Comparison of ENCODE assay signal across 16 cellular contexts in genomic region chr10:95451150-95451549, GRCh38.
DNase-seq lines count a peak whose midpoint lies in the region; ATAC-seq and TF ChIP-seq lines count a peak whose summit lies in the region.
"Had no signal": no experiment of that assay in that cellular context is flagged by ENCODE, and none has a peak within 500 bp of the region (broad histone marks: within the 10 kb centered on the region; RNA-seq: fewer than 3 reads in every experiment).

No MANE protein-coding gene starts in this region.

- intact Hi-C loops in heart right ventricle (cut with DNase I) = no loop called here

- H3K4me3 Mint-ChIP-seq in neural crest cell (peak overlapping the region; percentile 4), type B pancreatic cell (no peak overlapping the region)
- H3K4me3 Mint-ChIP-seq: immature natural killer cell; stimulated activated naive CD8-positive, alpha-beta T cell treated with anti-CD3 and anti-CD28 coated beads, Interleukin-15, Interleukin-2, amounts not matched to agents 100 ng/mL and 50 ng/mL, for 24 hours had no signal

- H3K36me3 ChIP-seq in heart right ventricle = no peaks in the 10 kb centered on the region
- H3K36me3 ChIP-seq: MG63, SJSA1 had no signal

- no peak for TF ChIP-seq CTCF in heart right ventricle (IDR thresholded peaks at IDR 0.05)
- TF ChIP-seq CTCF in neural crest cell (conservative IDR thresholded peaks at IDR 0.05) = no peak
- TF ChIP-seq CTCF in type B pancreatic cell (conservative IDR thresholded peaks at IDR 0.05) = no peak

- H3K4me1 ChIP-seq in heart right ventricle = peaks cover 18 to 76% (median 50%) of the 10 kb centered on the region in 9 donors
- H3K4me1 ChIP-seq: SJSA1 had no signal

- H3K27me3 Mint-ChIP-seq in neural crest cell (ENCODE audit: low read depth) (no peaks in the 10 kb centered on the region), type B pancreatic cell (no peaks in the 10 kb centered on the region)

- H3K9me3 ChIP-seq in heart right ventricle = no peaks in the 10 kb centered on the region
- H3K9me3 ChIP-seq: MG63, SJSA1 had no signal

- H3K27me3 ChIP-seq in heart right ventricle = no peaks in the 10 kb centered on the region

- 26 to 44% methylated on average over 5 of the region's 5 CpGs for WGBS in heart right ventricle, 2 donors

- H3K9me3 Mint-ChIP-seq in neural crest cell (no peaks in the 10 kb centered on the region), type B pancreatic cell (no peaks in the 10 kb centered on the region)
- H3K9me3 Mint-ChIP-seq: immature natural killer cell; stimulated activated naive CD8-positive, alpha-beta T cell treated with anti-CD3 and anti-CD28 coated beads, Interleukin-15, Interleukin-2, amounts not matched to agents 100 ng/mL and 50 ng/mL, for 24 hours had no signal

- ATAC-seq in heart right ventricle = peak in 2 of 8 donors; percentile 41 to 54
- no peak for ATAC-seq in GM19328 (IDR thresholded peaks at IDR 0.05; ENCODE audit: unreplicated experiment)
- ATAC-seq in HG03520 (IDR thresholded peaks at IDR 0.05; ENCODE audit: unreplicated experiment) = no peak
- ATAC-seq: activated CD4-positive, CD25-positive, alpha-beta regulatory T cell treated with anti-CD3 and anti-CD28 coated beads, Interleukin-2, amount 50 U/mL, for 24 hours had no signal

- peak overlapping the region; percentile 22 for H3K27ac Mint-ChIP-seq in neural crest cell (ENCODE audit: unreplicated experiment)
- H3K27ac Mint-ChIP-seq in type B pancreatic cell = peak overlapping the region; percentile 3
- H3K27ac Mint-ChIP-seq: immature natural killer cell; stimulated activated naive CD8-positive, alpha-beta T cell treated with anti-CD3 and anti-CD28 coated beads, Interleukin-15, Interleukin-2, amounts not matched to agents 100 ng/mL and 50 ng/mL, for 24 hours had no signal

- H3K4me3 ChIP-seq in heart right ventricle = no peak overlapping the region
- H3K4me3 ChIP-seq: MG63, SJSA1 had no signal

- H3K36me3 Mint-ChIP-seq in neural crest cell (ENCODE audit: low read depth) (no peaks in the 10 kb centered on the region), type B pancreatic cell (no peaks in the 10 kb centered on the region)
- H3K36me3 Mint-ChIP-seq: immature natural killer cell had no signal

- DNase-seq in astrocyte of the hippocampus (ENCODE audit: low read depth, low spot score) (peak; percentile 39), heart right ventricle (no peak), neural crest cell (ENCODE audit: low read depth, low spot score) (no peak), type B pancreatic cell (ENCODE audit: extremely low spot score, unreplicated experiment) (no peak), COLO668 (lab: John Stamatoyannopoulos, UW; ENCODE audit: unreplicated experiment) (no peak)
- DNase-seq: activated effector memory CD4-positive, alpha-beta T cell treated with Interleukin-2 at 50 U/mL for 16 hours; immature natural killer cell; MG63; NCI-H1930; NCI-H510A; retina had no signal

- peaks cover 45% of the 10 kb centered on the region for H3K4me1 Mint-ChIP-seq in neural crest cell
- peaks cover 21% of the 10 kb centered on the region for H3K4me1 Mint-ChIP-seq in type B pancreatic cell (ENCODE audit: unreplicated experiment)
- H3K4me1 Mint-ChIP-seq: immature natural killer cell had no signal

- peak overlapping the region; percentile 16 to 89 (median 66) for H3K27ac ChIP-seq in heart right ventricle
- H3K27ac ChIP-seq: SJSA1 had no signal
